ENCODE assay signal across 15 cellular contexts in the genomic region with DNA sequence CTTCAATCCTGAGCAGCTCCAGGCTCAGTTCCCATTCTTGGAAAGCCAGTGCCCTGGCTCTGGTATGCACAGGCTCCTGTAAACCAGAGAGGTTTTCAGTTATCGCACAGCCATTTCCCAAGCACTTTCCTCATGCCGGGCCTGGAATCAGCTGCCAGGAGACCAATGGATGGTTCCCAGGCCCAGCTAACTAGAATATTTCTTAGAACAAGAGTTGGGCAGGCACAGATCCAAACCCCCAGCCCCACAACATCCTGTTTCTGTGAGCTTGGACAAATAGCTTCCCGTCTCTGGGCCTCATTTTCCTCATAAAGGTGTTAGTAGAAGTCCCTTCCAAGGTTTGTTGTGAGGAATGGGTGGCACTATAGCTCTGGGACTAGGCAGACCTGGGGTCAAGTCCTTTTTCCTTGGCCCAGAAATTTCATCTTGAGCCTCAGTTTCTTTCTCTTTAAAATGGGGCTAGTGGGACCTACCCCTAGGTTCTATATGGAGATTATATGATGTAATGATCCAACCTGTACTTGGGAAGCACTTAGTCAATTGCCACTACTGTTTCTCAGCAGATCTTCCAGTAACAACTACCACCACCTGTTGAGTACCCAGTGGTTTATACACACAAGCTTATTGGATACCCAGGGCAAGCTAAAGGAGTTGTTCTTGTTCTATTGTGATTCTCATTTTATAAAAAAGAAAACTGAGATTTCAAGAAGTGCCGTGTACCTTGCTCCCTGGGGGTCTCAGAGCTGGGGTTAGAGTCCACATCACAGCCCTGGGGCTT. TPM values are rescaled to one million over a fixed set of nuclear protein-coding genes. Genes with fewer than 3 reads are reported as not detected.
DNase-seq lines count a peak whose midpoint lies in the region; ATAC-seq and TF ChIP-seq lines count a peak whose summit lies in the region.
"Had no signal": no experiment of that assay in that cellular context is flagged by ENCODE, and none has a peak within 500 bp of the region (broad histone marks: within the 10 kb centered on the region; RNA-seq: fewer than 3 reads in every experiment).

No MANE protein-coding gene starts in this region.

- DNase-seq in left ventricle myocardium inferior (no peak), left cardiac atrium (no peak), lower lobe of right lung (no peak), vagina (ENCODE audit: extremely low spot score in 2 of 2) (no peak), D341Med (ENCODE audit: low spot score) (no peak), HEK293T (ENCODE audit: extremely low spot score) (no peak)
- no peak for DNase-seq in activated CD4-positive, alpha-beta memory T cell treated with anti-CD3 and anti-CD28 coated beads, Interleukin-2, amount 10 ng/mL, durations not matched to agents 7 days and 5 days
- DNase-seq: foreskin melanocyte, mammary epithelial cell, NCI-H1436 treated with DMSO at 0.1 percent for 48 hours, nucleus accumbens, OCI-M1 had no signal

- ATAC-seq in left cardiac atrium (no peak), lower lobe of right lung (no peak), GM18511 (IDR thresholded peaks at IDR 0.05; ENCODE audit: unreplicated experiment) (no peak)
- ATAC-seq: GM12878 had no signal

- H3K4me3 ChIP-seq in left ventricle myocardium inferior (no peak overlapping the region), lower lobe of right lung (no peak overlapping the region), vagina (no peak overlapping the region)
- H3K4me3 ChIP-seq: GM12878, HAP-1 had no signal

- H3K4me1 ChIP-seq in left ventricle myocardium inferior (peaks cover 73% of the 10 kb centered on the region), lower lobe of right lung (peaks cover 40% of the 10 kb centered on the region), vagina (peaks cover 24% of the 10 kb centered on the region)

- H3K27ac Mint-ChIP-seq in activated CD4-positive, alpha-beta memory T cell treated with anti-CD3 and anti-CD28 coated beads, Interleukin-2, amount 10 ng/mL, durations not matched to agents 7 days and 5 days, result peak overlapping the region; percentile 98

- H3K4me1 Mint-ChIP-seq in activated CD4-positive, alpha-beta memory T cell treated with anti-CD3 and anti-CD28 coated beads, Interleukin-2, amount 10 ng/mL, durations not matched to agents 7 days and 5 days, result peaks cover 92% of the 10 kb centered on the region

- H3K27me3 Mint-ChIP-seq in activated CD4-positive, alpha-beta memory T cell treated with anti-CD3 and anti-CD28 coated beads, Interleukin-2, amount 10 ng/mL, durations not matched to agents 7 days and 5 days, result no peaks in the 10 kb centered on the region

- peak overlapping the region; percentile 40 for H3K27ac ChIP-seq in left ventricle myocardium inferior (replicated peaks)
- H3K27ac ChIP-seq in lower lobe of right lung, result peak overlapping the region; percentile 34
- peak overlapping the region; percentile 1 for H3K27ac ChIP-seq in vagina

- H3K9me3 ChIP-seq in left ventricle myocardium inferior (replicated peaks) (no peaks in the 10 kb centered on the region), lower lobe of right lung (no peaks in the 10 kb centered on the region), vagina (no peaks in the 10 kb centered on the region)
- H3K9me3 ChIP-seq: HAP-1 had no signal

- CTCF ChIA-PET in activated CD4-positive, alpha-beta memory T cell treated with anti-CD3 and anti-CD28 coated beads, Interleukin-2, amount 10 ng/mL, durations not matched to agents 7 days and 5 days (lab: Charles Lee), result interaction anchor here (0.9 to 11.5 kb wide), 6 partner anchors 41 to 554 kb away, joined by 3 to 114 read pairs (median 3); partner anchors contain the start of genes ACTMAP, HNRNPUL1 and SNRPA
- CTCF ChIA-PET in HEK293T (lab: Yijun Ruan, JAX), result interaction anchor here (0.6 to 1.0 kb wide), 2 partner anchors 42 to 530 kb away, joined by 3 read pairs; no protein-coding TSS in a partner anchor

- intact Hi-C loops in left ventricle myocardium inferior (cut with micrococcal nuclease), result no loop called here
- intact Hi-C loops in left cardiac atrium (cut with DNase I), result loop anchor here in 1 of 2 donors (5.0 kb wide), 1 partner anchor 98 kb away; no protein-coding TSS in a partner anchor
- intact Hi-C loops in lower lobe of right lung (cut with DNase I), result no loop called here
- intact Hi-C loops in vagina (cut with DNase I), result loop anchor here (5.0 to 10.0 kb wide), 2 partner anchors 38 to 100 kb away; no protein-coding TSS in a partner anchor

- no peak for TF ChIP-seq CTCF in left ventricle myocardium inferior (IDR thresholded peaks at IDR 0.05; ENCODE audit: borderline replicate concordance)
- no peak for TF ChIP-seq CTCF in lower lobe of right lung (IDR thresholded peaks at IDR 0.05)
- TF ChIP-seq CTCF in vagina (IDR thresholded peaks at IDR 0.05), result no peak

- H3K36me3 ChIP-seq in left ventricle myocardium inferior (peaks cover 75% of the 10 kb centered on the region), lower lobe of right lung (peaks cover 82% of the 10 kb centered on the region), vagina (peaks cover 0 to 60% of the 10 kb centered on the region in 2 donors)

- TF ChIP-seq POLR2A in vagina (IDR thresholded peaks at IDR 0.05), result no peak

- H3K9me3 Mint-ChIP-seq in activated CD4-positive, alpha-beta memory T cell treated with anti-CD3 and anti-CD28 coated beads, Interleukin-2, amount 10 ng/mL, durations not matched to agents 7 days and 5 days, result no peaks in the 10 kb centered on the region

- peaks cover 89% of the 10 kb centered on the region for H3K36me3 Mint-ChIP-seq in activated CD4-positive, alpha-beta memory T cell treated with anti-CD3 and anti-CD28 coated beads, Interleukin-2, amount 10 ng/mL, durations not matched to agents 7 days and 5 days (ENCODE audit: low read depth)

- peak overlapping the region; percentile 85 for H3K4me3 Mint-ChIP-seq in activated CD4-positive, alpha-beta memory T cell treated with anti-CD3 and anti-CD28 coated beads, Interleukin-2, amount 10 ng/mL, durations not matched to agents 7 days and 5 days

- POLR2A ChIA-PET in activated CD4-positive, alpha-beta memory T cell treated with anti-CD3 and anti-CD28 coated beads, Interleukin-2, amount 10 ng/mL, durations not matched to agents 7 days and 5 days (lab: Charles Lee), result interaction anchor here (1.1 to 18.4 kb wide), 8 partner anchors 7 to 259 kb away, joined by 3 to 348 read pairs (median 32); partner anchors contain the start of genes HNRNPUL1 and TGFB1
- POLR2A ChIA-PET in HEK293T (lab: Yijun Ruan, JAX), result interaction anchor here (1.2 to 1.3 kb wide), 2 partner anchors 39 to 41 kb away, joined by 4 to 6 read pairs; partner anchors contain the start of gene HNRNPUL1

- H3K27me3 ChIP-seq in left ventricle myocardium inferior (ENCODE audit: low read depth), result no peaks in the 10 kb centered on the region
- no peaks in the 10 kb centered on the region for H3K27me3 ChIP-seq in lower lobe of right lung (ENCODE audit: low read depth)
- no peaks in the 10 kb centered on the region for H3K27me3 ChIP-seq in vagina

TF ChIP-seq in HEK293T, 16 proteins besides CTCF, POLR2A, EP300 and RAD21:
- TF ChIP-seq ZNF384 (IDR thresholded peaks at IDR 0.05) (no peak), SP1 (IDR thresholded peaks at IDR 0.05) (no peak), FOXM1 (IDR thresholded peaks at IDR 0.05; ENCODE audit: borderline replicate concordance) (no peak), HDGF (IDR thresholded peaks at IDR 0.05; ENCODE audit: borderline replicate concordance) (no peak), TARDBP (IDR thresholded peaks at IDR 0.05) (no peak), CTBP1 (IDR thresholded peaks at IDR 0.05; ENCODE audit: borderline replicate concordance) (no peak), ARNT (IDR thresholded peaks at IDR 0.05) (no peak), LEF1 (IDR thresholded peaks at IDR 0.05; ENCODE audit: borderline replicate concordance) (no peak), FOXK2 (IDR thresholded peaks at IDR 0.05) (no peak), BHLHE40 (IDR thresholded peaks at IDR 0.05; ENCODE audit: borderline replicate concordance) (no peak), L3MBTL2 (conservative IDR thresholded peaks at IDR 0.05) (no peak), NFRKB (IDR thresholded peaks at IDR 0.05) (no peak), SUZ12 (IDR thresholded peaks at IDR 0.05) (no peak), ELF4 (IDR thresholded peaks at IDR 0.05) (no peak)
- TF ChIP-seq, protein P1, sequence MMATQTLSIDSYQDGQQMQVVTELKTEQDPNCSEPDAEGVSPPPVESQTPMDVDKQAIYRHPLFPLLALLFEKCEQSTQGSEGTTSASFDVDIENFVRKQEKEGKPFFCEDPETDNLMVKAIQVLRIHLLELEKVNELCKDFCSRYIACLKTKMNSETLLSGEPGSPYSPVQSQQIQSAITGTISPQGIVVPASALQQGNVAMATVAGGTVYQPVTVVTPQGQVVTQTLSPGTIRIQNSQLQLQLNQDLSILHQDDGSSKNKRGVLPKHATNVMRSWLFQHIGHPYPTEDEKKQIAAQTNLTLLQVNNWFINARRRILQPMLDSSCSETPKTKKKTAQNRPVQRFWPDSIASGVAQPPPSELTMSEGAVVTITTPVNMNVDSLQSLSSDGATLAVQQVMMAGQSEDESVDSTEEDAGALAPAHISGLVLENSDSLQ (IDR thresholded peaks at IDR 0.05), result no peak

RNA-seq across cellular contexts. Expression of gene CCDC97, which starts 5.1 kb away (rescaled TPM):
- total RNA-seq in left ventricle myocardium inferior, result 15.5 TPM
- total RNA-seq in left cardiac atrium, result 10 to 100 TPM; 18.0 to 18.6 TPM
- 10 to 100 TPM; 43.0 to 43.4 TPM for total RNA-seq in activated CD4-positive, alpha-beta memory T cell treated with anti-CD3 and anti-CD28 coated beads, Interleukin-2, amount 10 ng/mL, durations not matched to agents 7 days and 5 days
- total RNA-seq in lower lobe of right lung, result 30.3 TPM
- total RNA-seq in vagina, result 16.9 TPM

RNA-seq across cellular contexts. Expression of gene HNRNPUL1, which starts 40.7 kb away (rescaled TPM):
- 103 TPM for total RNA-seq in left ventricle myocardium inferior
- total RNA-seq in left cardiac atrium, result 100 to 1,000 TPM; 116 to 147 TPM
- 100 to 1,000 TPM; 373 to 398 TPM for total RNA-seq in activated CD4-positive, alpha-beta memory T cell treated with anti-CD3 and anti-CD28 coated beads, Interleukin-2, amount 10 ng/mL, durations not matched to agents 7 days and 5 days
- 191 TPM for total RNA-seq in lower lobe of right lung
- total RNA-seq in vagina, result 116 TPM

RNA-seq across cellular contexts. Expression of gene TGFB1, which starts 48.8 kb away (rescaled TPM):
- 14.9 TPM for total RNA-seq in left ventricle myocardium inferior
- total RNA-seq in left cardiac atrium, result 10 to 100 TPM; 29.3 to 31.5 TPM
- total RNA-seq in activated CD4-positive, alpha-beta memory T cell treated with anti-CD3 and anti-CD28 coated beads, Interleukin-2, amount 10 ng/mL, durations not matched to agents 7 days and 5 days, result 100 to 1,000 TPM; 236 to 247 TPM
- 114 TPM for total RNA-seq in lower lobe of right lung
- 53.3 TPM for total RNA-seq in vagina

RNA-seq across cellular contexts. Expression of gene B9D2, which starts 59.1 kb away (rescaled TPM):
- total RNA-seq in left ventricle myocardium inferior, result 2.5 TPM
- 1 to 10 TPM; 3.5 to 4.1 TPM for total RNA-seq in left cardiac atrium
- total RNA-seq in activated CD4-positive, alpha-beta memory T cell treated with anti-CD3 and anti-CD28 coated beads, Interleukin-2, amount 10 ng/mL, durations not matched to agents 7 days and 5 days, result 10 to 100 TPM; 10.8 to 11.2 TPM
- 8.2 TPM for total RNA-seq in lower lobe of right lung
- not detected for total RNA-seq in vagina
